ENCODE assay signal across 9 cellular contexts in the genomic region with DNA sequence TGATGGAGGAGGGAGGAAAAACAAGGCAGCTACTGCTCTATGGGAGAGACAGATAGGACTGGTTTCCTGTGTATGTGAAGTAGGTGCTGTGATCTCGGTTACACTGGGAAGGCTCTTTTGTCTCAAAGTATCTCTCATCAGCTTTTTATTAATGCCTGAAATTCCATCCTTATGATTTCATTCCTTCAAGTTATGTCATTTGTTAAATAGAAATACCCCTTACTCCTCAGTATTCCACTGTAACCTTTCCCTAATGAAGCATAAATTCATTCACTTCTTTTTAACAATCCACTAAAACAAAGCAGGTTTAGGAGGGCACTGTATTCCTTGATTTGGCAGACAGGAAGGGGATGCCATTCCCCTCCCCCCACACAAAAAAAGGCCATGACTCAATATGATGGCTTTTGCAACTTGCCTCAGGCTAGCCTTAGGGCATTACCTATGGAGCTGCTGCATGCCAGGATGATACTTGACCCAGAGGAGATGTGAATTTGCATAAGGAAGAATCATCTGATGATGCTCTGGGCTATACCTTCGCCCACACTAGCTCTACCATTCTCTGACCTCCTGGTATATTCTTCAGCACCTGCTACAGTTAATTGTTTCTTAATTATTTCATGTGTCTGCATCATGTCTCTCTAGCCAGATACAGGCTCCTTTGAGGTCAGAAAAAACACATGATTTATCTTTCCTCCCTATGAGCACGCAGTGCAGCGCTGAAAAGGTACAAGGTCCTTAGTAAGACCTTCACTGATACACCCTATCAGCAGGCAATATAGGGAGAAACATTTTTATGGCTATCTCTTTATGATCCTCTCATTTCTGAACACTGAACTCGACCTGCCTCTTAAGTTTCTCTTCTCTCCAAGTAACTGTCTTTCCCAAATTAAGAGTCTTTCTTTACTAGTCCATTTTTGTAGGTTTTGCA. TPM values are rescaled to one million over a fixed set of nuclear protein-coding genes. Genes with fewer than 3 reads are reported as not detected.
DNase-seq lines count a peak whose midpoint lies in the region; ATAC-seq and TF ChIP-seq lines count a peak whose summit lies in the region.
"Had no signal": no experiment of that assay in that cellular context is flagged by ENCODE, and none has a peak within 500 bp of the region (broad histone marks: within the 10 kb centered on the region; RNA-seq: fewer than 3 reads in every experiment).

No MANE protein-coding gene starts in this region.

- no peak overlapping the region for H4K8ac ChIP-seq in IMR-90 (ENCODE audit: low read depth in 2 of 2, low read length in 2 of 2)

- H2BK15ac ChIP-seq in IMR-90 (ENCODE audit: low read depth, low read length) = no peak overlapping the region

- H3K27ac ChIP-seq in IMR-90 (ENCODE audit: insufficient read depth, low read length) (no peak overlapping the region), left ventricle myocardium inferior (replicated peaks) (no peak overlapping the region), gastroesophageal sphincter (no peak overlapping the region)

- WGBS in IMR-90 (ENCODE audit: extremely low coverage in 2 of 2, insufficient read length in 1 of 2), 2 experiments = no CpG with 5 or more reads among the region's 5 CpGs
- WGBS in gastroesophageal sphincter (ENCODE audit: low coverage in 1 of 2), 2 donors = 75 to 76% methylated on average over 5 of the region's 5 CpGs

- no peak overlapping the region for H2AFZ ChIP-seq in IMR-90 (replicated peaks; ENCODE audit: low read length, poor library complexity)

- H4K5ac ChIP-seq in IMR-90 (ENCODE audit: low read depth, low read length) = no peak overlapping the region

- H2BK120ac ChIP-seq in IMR-90 (ENCODE audit: low read depth, low read length) = no peak overlapping the region; the same call in 1 of the 2 replicates

- H3K9me3 Mint-ChIP-seq in Calu3 (ENCODE audit: low read depth, unreplicated experiment) (peaks cover 5% of the 10 kb centered on the region), naive B cell (no peaks in the 10 kb centered on the region)

- no peak overlapping the region for H3K4me3 ChIP-seq in IMR-90 (ENCODE audit: insufficient read depth, low read depth, low read length)
- H3K4me3 ChIP-seq in cardiac fibroblast (replicated peaks in 1 of 2; ENCODE audit: low read depth in 2 of 2, low read length in 2 of 2) = no peak overlapping the region
- no peak overlapping the region for H3K4me3 ChIP-seq in left ventricle myocardium inferior
- H3K4me3 ChIP-seq in gastroesophageal sphincter = no peak overlapping the region

- no peaks in the 10 kb centered on the region for H3K27me3 Mint-ChIP-seq in Calu3 (ENCODE audit: unreplicated experiment)
- no peaks in the 10 kb centered on the region for H3K27me3 Mint-ChIP-seq in naive B cell

- TF ChIP-seq POLR2A in IMR-90 (IDR thresholded peaks at IDR 0.05; ENCODE audit: low read depth, low read length) = no peak; the same call in 1 of the 2 replicates
- no peak for TF ChIP-seq POLR2A in gastroesophageal sphincter (IDR thresholded peaks at IDR 0.05)

- H4K91ac ChIP-seq in IMR-90 (ENCODE audit: insufficient read depth, low read depth, low read length) = no peak overlapping the region

- H2AK5ac ChIP-seq in IMR-90 (ENCODE audit: low read depth, low read length) = no peak overlapping the region

- CTCF ChIA-PET in Calu3 (lab: Charles Lee) = interaction anchor here (1.8 kb wide), 1 partner anchor 16 kb away, joined by 4 read pairs; no protein-coding TSS in a partner anchor
- CTCF ChIA-PET in IMR-90 (lab: Yijun Ruan, JAX) = interaction anchor here (0.9 kb wide), 1 partner anchor 10 kb away, joined by 3 read pairs; no protein-coding TSS in a partner anchor

- no peak overlapping the region for H3K14ac ChIP-seq in IMR-90 (replicated peaks; ENCODE audit: low read depth, low read length)

- H3K27ac Mint-ChIP-seq in Calu3 (ENCODE audit: unreplicated experiment) (peak overlapping the region; percentile 8), naive B cell (peak overlapping the region in 5 of 6 donors; percentile 15 to 85 (median 44))

- no peak overlapping the region for H3K23ac ChIP-seq in IMR-90 (ENCODE audit: low read depth, low read length)

- peaks cover 16% of the 10 kb centered on the region for H3K9me1 ChIP-seq in IMR-90 (ENCODE audit: insufficient read depth, low read length)

- POLR2A ChIA-PET in IMR-90 (lab: Charles Lee; ENCODE audit: unreplicated experiment) = no interaction called here

- dilution Hi-C loops in IMR-90 (cut with HindIII; ENCODE audit: low sequenced_read_pairs, unreplicated experiment) = no loop called here

- DNase-seq in Calu3 = peak; percentile 12
- DNase-seq in IMR-90 = peak; percentile 59
- peak; percentile 25 to 76 for DNase-seq in cardiac fibroblast (ENCODE audit: low read depth in 2 of 2)
- no peak for DNase-seq in naive B cell
- DNase-seq in superior temporal gyrus (ENCODE audit: extremely low spot score) = no peak
- no peak for DNase-seq in ureter (ENCODE audit: low spot score)
- no peak for DNase-seq in left ventricle myocardium inferior
- DNase-seq: activated CD8-positive, alpha-beta memory T cell treated with anti-CD3 and anti-CD28 coated beads, Interleukin-2, amount 50 U/mL, for 4 hours had no signal

- ATAC-seq in IMR-90 (ENCODE audit: low read depth) = peak; percentile 64
- no peak for ATAC-seq in naive B cell (ENCODE audit: low read depth in 2 of 2)
- ATAC-seq in gastroesophageal sphincter = no peak

- H3K4me3 Mint-ChIP-seq in Calu3 (ENCODE audit: low read depth, unreplicated experiment) (no peak overlapping the region), naive B cell (peak overlapping the region in 2 of 8 donors; percentile 2 to 60)

- H3K56ac ChIP-seq in IMR-90 (ENCODE audit: extremely low read depth, insufficient read depth, low read length) = no peak overlapping the region

- H3K4me1 Mint-ChIP-seq in Calu3 (ENCODE audit: low read depth, unreplicated experiment) (peaks cover 48% of the 10 kb centered on the region), naive B cell (peaks cover 53 to 89% (median 72%) of the 10 kb centered on the region in 3 donors)

- in situ Hi-C loops in IMR-90 (cut with MboI; ENCODE audit: low sequenced_read_pairs) = no loop called here

- H3K79me1 ChIP-seq in IMR-90 (ENCODE audit: low read depth in 1 of 2, low read length in 2 of 2) = peaks cover 9 to 59% of the 10 kb centered on the region in 2 experiments; a peak in 3 of 4 replicates

- H2BK5ac ChIP-seq in IMR-90 (ENCODE audit: low read depth, low read length, poor library complexity, severe bottlenecking) = peak overlapping the region; percentile 16

- no peak overlapping the region for H2BK20ac ChIP-seq in IMR-90 (ENCODE audit: low read depth, low read length)

- no peak for TF ChIP-seq EP300 in gastroesophageal sphincter (IDR thresholded peaks at IDR 0.05)

- H3K4me2 ChIP-seq in IMR-90 (ENCODE audit: low read depth, low read length) = peak overlapping the region; percentile 7; the same call in 1 of the 2 replicates

- H3K36me3 Mint-ChIP-seq in Calu3 (ENCODE audit: insufficient read depth, unreplicated experiment) = no peaks in the 10 kb centered on the region
- H3K36me3 Mint-ChIP-seq in naive B cell = no peaks in the 10 kb centered on the region

- no peak for TF ChIP-seq RAD21 in IMR-90 (IDR thresholded peaks at IDR 0.05; ENCODE audit: low read length)

- no peak overlapping the region for H2AK9ac ChIP-seq in IMR-90 (replicated peaks; ENCODE audit: low read depth, low read length, poor library complexity)

- H4K20me1 ChIP-seq in IMR-90 (ENCODE audit: insufficient read depth, low read length) = peaks cover 56% of the 10 kb centered on the region

- H3K4me1 ChIP-seq in IMR-90 (ENCODE audit: control insufficient read depth, insufficient read depth, low read length) (peaks cover 6% of the 10 kb centered on the region), left ventricle myocardium inferior (peaks cover 87% of the 10 kb centered on the region), gastroesophageal sphincter (peaks cover 5 to 60% (median 9%) of the 10 kb centered on the region in 3 donors)

- intact Hi-C loops in Calu3 (cut with micrococcal nuclease; ENCODE audit: unreplicated experiment) (no loop called here), IMR-90 (cut with micrococcal nuclease) (no loop called here), left ventricle myocardium inferior (cut with micrococcal nuclease) (no loop called here)

- H3K9ac ChIP-seq in IMR-90 (ENCODE audit: low read depth, low read length) = no peak overlapping the region

- H3K9me3 ChIP-seq in IMR-90 (ENCODE audit: control insufficient read depth, insufficient read depth, low read length) (no peaks in the 10 kb centered on the region), left ventricle myocardium inferior (replicated peaks) (peaks cover 11% of the 10 kb centered on the region), gastroesophageal sphincter (no peaks in the 10 kb centered on the region)

- 0 out of 2 replicates have a peak overlapping the region, but pooled peaks have one; percentile 19 for H3K4ac ChIP-seq in IMR-90 (ENCODE audit: low read depth, low read length)

- peak overlapping the region; percentile 28; the same call in 1 of the 2 replicates for H3K18ac ChIP-seq in IMR-90 (ENCODE audit: low read depth, low read length)

- H3K36me3 ChIP-seq in IMR-90 (ENCODE audit: control insufficient read depth, insufficient read depth, low read length) (no peaks in the 10 kb centered on the region; the same call in 1 of the 2 replicates), left ventricle myocardium inferior (no peaks in the 10 kb centered on the region), gastroesophageal sphincter (no peaks in the 10 kb centered on the region)

- BruUV-seq in Calu3 (replicated peaks; lab: Mats Ljungman, UMichigan) (no TSS peak), IMR-90 (replicated peaks; lab: Mats Ljungman, UMichigan) (no TSS peak)

- TF ChIP-seq CTCF in Calu3 (IDR thresholded peaks at IDR 0.05; ENCODE audit: unreplicated experiment) (no peak), IMR-90 (conservative IDR thresholded peaks at IDR 0.05; ENCODE audit: low read depth, low read length) (no peak), cardiac fibroblast (IDR thresholded peaks at IDR 0.05; ENCODE audit: low read depth, low read length) (no peak), left ventricle myocardium inferior (IDR thresholded peaks at IDR 0.05; ENCODE audit: borderline replicate concordance) (no peak), gastroesophageal sphincter (IDR thresholded peaks at IDR 0.05) (no peak)

- no peaks in the 10 kb centered on the region for H3K27me3 ChIP-seq in IMR-90 (ENCODE audit: control insufficient read depth, insufficient read depth, low read length)
- no peaks in the 10 kb centered on the region for H3K27me3 ChIP-seq in left ventricle myocardium inferior (ENCODE audit: low read depth)
- no peaks in the 10 kb centered on the region for H3K27me3 ChIP-seq in gastroesophageal sphincter

TF ChIP-seq in IMR-90, 13 proteins besides CTCF, POLR2A, EP300 and RAD21 (continues in another document):
- no peak for TF ChIP-seq RCOR1 (IDR thresholded peaks at IDR 0.05; ENCODE audit: insufficient replicate concordance, low read length)

RNA-seq across cellular contexts. Expression of gene NR3C1, which starts 26.3 kb away (rescaled TPM):
- 63.1 and 72.4 TPM in 2 replicates for total RNA-seq in Calu3 (2022)
- 62.8 and 77.4 TPM in 2 replicates for total RNA-seq in IMR-90 (2012; rRNA removed)
- 11.9 and 13.7 TPM in 2 replicates for polyA plus RNA-seq in IMR-90 (2012; rRNA removed)
- polyA plus RNA-seq in IMR-90 (2012; cell fraction: cytosol; rRNA removed) = 3.5 and 4.8 TPM in 2 replicates
- 2.3 and 15.5 TPM in 2 replicates for polyA plus RNA-seq in IMR-90 (2012; cell fraction: nucleus; rRNA removed; ENCODE audit: low replicate concordance)
- polyA plus RNA-seq in naive B cell (ENCODE audit: low read depth in 6 of 6) = 100 to 1,000 TPM in 5 of 6 donors, 10 to 100 TPM in 1; 87.7 to 150 (median 106) TPM
- total RNA-seq in ureter = 45.8 TPM
- 44.9 TPM for total RNA-seq in left ventricle myocardium inferior
- 100 to 1,000 TPM in 1 of 4 donors, 10 to 100 TPM in 3; 69.7 to 103 (median 85.6) TPM for total RNA-seq in gastroesophageal sphincter

Comparison
In these comparisons a context has a peak if more than half of its experiments do, and no peak if none do; other contexts are left out.
1. DNase-seq: peak in Calu3 (single experiment), IMR-90 (single experiment) and cardiac fibroblast (2 of 2); none in naive B cell (single experiment), superior temporal gyrus (single experiment), ureter (single experiment) and left ventricle myocardium inferior (single experiment).